In genomic region chr3:52931328-52931727, GRCh38 we compare ENCODE assay signal across 36 cellular contexts.
"Had no signal": no experiment of that assay in that cellular context is flagged by ENCODE, and none has a peak within 500 bp of the region (broad histone marks: within the 10 kb centered on the region; RNA-seq: fewer than 3 reads in every experiment).

No MANE protein-coding gene starts in this region.

- H3K27ac ChIP-seq: SJCRH30, SK-N-MC, VCaP had no signal

- H3K27ac Mint-ChIP-seq: activated CD4-positive, alpha-beta memory T cell treated with anti-CD3 and anti-CD28 coated beads, Interleukin-2, amount 10 ng/mL, durations not matched to agents 7 days and 5 days; activated CD8-positive, alpha-beta memory T cell treated with anti-CD3 and anti-CD28 coated beads, Interleukin-2, amount 10 ng/mL, durations not matched to agents 7 days and 5 days; activated naive CD4-positive, alpha-beta T cell treated with anti-CD3 and anti-CD28 coated beads, Interleukin-2, amount 50 U/mL, for 24 hours; activated naive CD8-positive, alpha-beta T cell treated with anti-CD3 and anti-CD28 coated beads, Interleukin-2, amount 10 ng/mL, durations not matched to agents 7 days and 5 days; activated T-helper 2 cell treated with anti-CD3 and anti-CD28 coated beads, Interferon-gamma antibody, Interleukin-2, Interleukin-4, amounts not matched to agents 10 μg/mL and 5 μg/mL and 100 μg/mL, durations not matched to agents 14 hours and 24 hours and 36 hours; brain; T-cell had no signal

- H3K4me3 Mint-ChIP-seq: activated CD4-positive, alpha-beta memory T cell treated with anti-CD3 and anti-CD28 coated beads, Interleukin-2, amount 10 ng/mL, durations not matched to agents 7 days and 5 days; activated CD8-positive, alpha-beta memory T cell treated with anti-CD3 and anti-CD28 coated beads, Interleukin-2, amount 10 ng/mL, durations not matched to agents 7 days and 5 days; activated naive CD4-positive, alpha-beta T cell treated with anti-CD3 and anti-CD28 coated beads, Interleukin-2, amount 50 U/mL, for 24 hours; activated naive CD8-positive, alpha-beta T cell treated with anti-CD3 and anti-CD28 coated beads, Interleukin-2, amount 10 ng/mL, durations not matched to agents 7 days and 5 days; brain; T-cell had no signal

- DNase-seq: activated CD4-positive, alpha-beta memory T cell treated with anti-CD3 and anti-CD28 coated beads, Interleukin-2, amount 10 ng/mL, durations not matched to agents 7 days and 5 days; activated CD4-positive, alpha-beta T cell treated with anti-CD3 and anti-CD28 coated beads for 1 hour; activated CD4-positive, alpha-beta T cell treated with anti-CD3 and anti-CD28 coated beads for 48 hours; activated CD4-positive, CD25-positive, alpha-beta regulatory T cell; activated CD8-positive, alpha-beta memory T cell treated with anti-CD3 and anti-CD28 coated beads for 24 hours; activated CD8-positive, alpha-beta memory T cell treated with anti-CD3 and anti-CD28 coated beads, Interleukin-2, amount 10 ng/mL, durations not matched to agents 7 days and 5 days; activated CD8-positive, alpha-beta memory T cell treated with anti-CD3 and anti-CD28 coated beads, Interleukin-2, amount 50 U/mL, for 48 hours; activated gamma-delta T cell; activated naive CD4-positive, alpha-beta T cell treated with Interleukin-2 at 50 U/mL for 16 hours; activated naive CD8-positive, alpha-beta T cell treated with anti-CD3 and anti-CD28 coated beads, Interleukin-2, amount 10 ng/mL, durations not matched to agents 7 days and 5 days; anterior cingulate cortex; caudate nucleus; cerebellar nuclear complex; KG1; MG63; NCI-H1048; NCI-H1105 treated with DMSO at 0.1 percent for 48 hours; NCI-H1436; NCI-H1694; NCI-H1930; NCI-H2081 treated with DMSO at 0.1 percent for 48 hours; NCI-H510A; NCI-H526; NCI-H748 treated with DMSO at 0.1 percent for 48 hours; NK-92 treated with Interleukin-12 subunit alpha and Interleukin-12 subunit beta, amount 100 ng/mL, for 24 hours; OCI-M1; Right ventricle myocardium superior; SJCRH30; T-cell; T-helper 2 cell; T-helper 9 cell had no signal

- H3K4me3 ChIP-seq: MG63, SJCRH30, SK-N-MC had no signal

- H3K9me3 Mint-ChIP-seq: activated CD4-positive, alpha-beta memory T cell treated with anti-CD3 and anti-CD28 coated beads, Interleukin-2, amount 10 ng/mL, durations not matched to agents 7 days and 5 days; activated naive CD4-positive, alpha-beta T cell treated with anti-CD3 and anti-CD28 coated beads, Interleukin-2, amount 50 U/mL, for 24 hours; activated naive CD8-positive, alpha-beta T cell treated with anti-CD3 and anti-CD28 coated beads, Interleukin-2, amount 10 ng/mL, durations not matched to agents 7 days and 5 days; activated T-helper 2 cell treated with anti-CD3 and anti-CD28 coated beads, Interferon-gamma antibody, Interleukin-2, Interleukin-4, amounts not matched to agents 10 μg/mL and 5 μg/mL and 100 μg/mL, durations not matched to agents 14 hours and 24 hours and 36 hours; brain; T-cell had no signal

- H3K36me3 ChIP-seq: MG63 had no signal

- H3K9me3 ChIP-seq: MG63, SJCRH30 had no signal

- H3K27me3 Mint-ChIP-seq: activated CD4-positive, alpha-beta memory T cell treated with anti-CD3 and anti-CD28 coated beads, Interleukin-2, amount 10 ng/mL, durations not matched to agents 7 days and 5 days; activated CD8-positive, alpha-beta memory T cell treated with anti-CD3 and anti-CD28 coated beads, Interleukin-2, amount 10 ng/mL, durations not matched to agents 7 days and 5 days; activated naive CD4-positive, alpha-beta T cell treated with anti-CD3 and anti-CD28 coated beads, Interleukin-2, amount 50 U/mL, for 24 hours; activated naive CD8-positive, alpha-beta T cell treated with anti-CD3 and anti-CD28 coated beads, Interleukin-2, amount 10 ng/mL, durations not matched to agents 7 days and 5 days; brain; T-cell had no signal

- H3K27me3 ChIP-seq: MG63, SJCRH30 had no signal

- H3K4me1 ChIP-seq: SJCRH30 had no signal

- ATAC-seq: activated CD8-positive, alpha-beta memory T cell treated with anti-CD3 and anti-CD28 coated beads, Interleukin-2, amount 10 ng/mL, durations not matched to agents 7 days and 5 days; T-cell had no signal
